23 cellular contexts compared by ENCODE assay signal in genomic region chr17:79159926-79160325, GRCh38.
"Had no signal": no experiment of that assay in that cellular context is flagged by ENCODE, and none has a peak within 500 bp of the region (broad histone marks: within the 10 kb centered on the region; RNA-seq: fewer than 3 reads in every experiment).

No MANE protein-coding gene starts in this region.

- DNase-seq: colonic mucosa; effector memory CD4-positive, alpha-beta T cell; erythroblast; esophagus squamous epithelium; foreskin melanocyte; hypothalamus; immature natural killer cell; mesenchymal stem cell; midbrain; naive thymus-derived CD4-positive, alpha-beta T cell; right lobe of liver; small intestine; stimulated activated CD4-positive, alpha-beta T cell treated with anti-CD3 and anti-CD28 coated beads, Interleukin-15, amount 100 ng/mL, for 24 hours; stimulated activated CD4-positive, alpha-beta T cell treated with anti-CD3 and anti-CD28 coated beads, Interleukin-2, amount 100 ng/mL, for 48 hours; stimulated activated naive B cell treated with anti-CD40 and anti-IgM and Interleukin-4, amounts not matched to agents 10 μg/mL and 1 μg/mL and 100 μg/mL, for 72 hours had no signal

- H3K27ac ChIP-seq: colonic mucosa, esophagus squamous epithelium, parathyroid adenoma, right lobe of liver, thoracic aorta, tibial nerve, upper lobe of left lung had no signal

- H3K9ac ChIP-seq: parathyroid adenoma had no signal

- H3K4me3 ChIP-seq: colonic mucosa, esophagus squamous epithelium, right lobe of liver, thoracic aorta, tibial nerve, upper lobe of left lung had no signal

- H3K27me3 Mint-ChIP-seq: dendritic cell treated with granulocyte-macrophage colony-stimulating factor and Interleukin-4, amounts not matched to agents 40 ng/mL and 50 ng/mL, for 4 days; naive thymus-derived CD4-positive, alpha-beta T cell; stimulated activated naive CD8-positive, alpha-beta T cell treated with anti-CD3 and anti-CD28 coated beads, Interleukin-15, Interleukin-2, amounts not matched to agents 100 ng/mL and 50 ng/mL, for 24 hours had no signal

- H3K36me3 Mint-ChIP-seq: immature natural killer cell; stimulated activated naive B cell treated with anti-CD40 and anti-IgM and Interleukin-4, amounts not matched to agents 10 μg/mL and 1 μg/mL and 100 μg/mL, for 72 hours had no signal

- H3K9me3 ChIP-seq: colonic mucosa, esophagus squamous epithelium, right lobe of liver, thoracic aorta, tibial nerve, upper lobe of left lung had no signal

- H3K36me3 ChIP-seq: colonic mucosa, esophagus squamous epithelium, right lobe of liver, thoracic aorta, tibial nerve, upper lobe of left lung had no signal

- H3K27me3 ChIP-seq: colonic mucosa, right lobe of liver, upper lobe of left lung had no signal

- ATAC-seq: naive thymus-derived CD4-positive, alpha-beta T cell; right lobe of liver; stimulated activated naive B cell treated with anti-CD40 and anti-IgM and Interleukin-4, amounts not matched to agents 10 μg/mL and 1 μg/mL and 100 μg/mL, for 72 hours had no signal

- H3K4me1 ChIP-seq: colonic mucosa, esophagus squamous epithelium, parathyroid adenoma, right lobe of liver, tibial nerve had no signal

- H3K27ac Mint-ChIP-seq: dendritic cell treated with granulocyte-macrophage colony-stimulating factor and Interleukin-4, amounts not matched to agents 40 ng/mL and 50 ng/mL, for 4 days; immature natural killer cell; progenitor cell of endocrine pancreas; stimulated activated naive B cell treated with anti-CD40 and anti-IgM and Interleukin-4, amounts not matched to agents 10 μg/mL and 1 μg/mL and 100 μg/mL, for 72 hours; stimulated activated naive CD8-positive, alpha-beta T cell treated with anti-CD3 and anti-CD28 coated beads, Interleukin-15, Interleukin-2, amounts not matched to agents 100 ng/mL and 50 ng/mL, for 24 hours had no signal

- H3K4me3 Mint-ChIP-seq: dendritic cell treated with granulocyte-macrophage colony-stimulating factor and Interleukin-4, amounts not matched to agents 40 ng/mL and 50 ng/mL, for 4 days; immature natural killer cell; nephron; stimulated activated naive B cell treated with anti-CD40 and anti-IgM and Interleukin-4, amounts not matched to agents 10 μg/mL and 1 μg/mL and 100 μg/mL, for 72 hours; stimulated activated naive CD8-positive, alpha-beta T cell treated with anti-CD3 and anti-CD28 coated beads, Interleukin-15, Interleukin-2, amounts not matched to agents 100 ng/mL and 50 ng/mL, for 24 hours had no signal

- H2AFZ ChIP-seq: parathyroid adenoma had no signal

- H3K79me2 ChIP-seq: parathyroid adenoma had no signal

- H3K9me3 Mint-ChIP-seq: dendritic cell treated with granulocyte-macrophage colony-stimulating factor and Interleukin-4, amounts not matched to agents 40 ng/mL and 50 ng/mL, for 4 days; immature natural killer cell; naive thymus-derived CD4-positive, alpha-beta T cell; nephron; stimulated activated naive B cell treated with anti-CD40 and anti-IgM and Interleukin-4, amounts not matched to agents 10 μg/mL and 1 μg/mL and 100 μg/mL, for 72 hours; stimulated activated naive CD8-positive, alpha-beta T cell treated with anti-CD3 and anti-CD28 coated beads, Interleukin-15, Interleukin-2, amounts not matched to agents 100 ng/mL and 50 ng/mL, for 24 hours had no signal
